8 cellular contexts compared by ENCODE assay signal in genomic region chr1:200619894-200620272, GRCh38. TPM values are rescaled to one million over a fixed set of nuclear protein-coding genes. Genes with fewer than 3 reads are reported as not detected.
DNase-seq lines count a peak whose midpoint lies in the region; ATAC-seq and TF ChIP-seq lines count a peak whose summit lies in the region.

No MANE protein-coding gene starts in this region.

- intact Hi-C loops in HCT116 (cut with micrococcal nuclease): loop anchor here (2.0 to 5.0 kb wide), 2 partner anchors 117 to 423 kb away; partner anchors contain the start of gene CAMSAP2

- TF ChIP-seq CTCF in HCT116 (IDR thresholded peaks at IDR 0.05 in 2 of 3, conservative IDR thresholded peaks at IDR 0.05 in 1 of 3; ENCODE audit: borderline replicate concordance in 1 of 3, insufficient read depth in 1 of 3, low read depth in 2 of 3, low read length in 2 of 3) (no peak), WERI-Rb-1 (IDR thresholded peaks at IDR 0.05; ENCODE audit: low read depth, low read length) (no peak), glutamatergic neuron (IDR thresholded peaks at IDR 0.05; ENCODE audit: partially characterized antibody, unreplicated experiment) (no peak), smooth muscle cell (IDR thresholded peaks at IDR 0.05; ENCODE audit: borderline replicate concordance, insufficient read depth, poor library complexity, severe bottlenecking) (no peak), omental fat pad (IDR thresholded peaks at IDR 0.05) (no peak)

- no peak for ATAC-seq in HCT116
- ATAC-seq in HG02588 (IDR thresholded peaks at IDR 0.05; ENCODE audit: unreplicated experiment): no peak
- ATAC-seq in HG03135 (IDR thresholded peaks at IDR 0.05; ENCODE audit: unreplicated experiment): no peak
- no peak for ATAC-seq in GM18870 (IDR thresholded peaks at IDR 0.05; ENCODE audit: unreplicated experiment)
- ATAC-seq in omental fat pad (ENCODE audit: low FRiP score): no peak

- no peaks in the 10 kb centered on the region for H3K9me2 ChIP-seq in HCT116 (ENCODE audit: insufficient read depth)

- H2AFZ ChIP-seq in HCT116 (ENCODE audit: low read depth, low read length, poor library complexity, severe bottlenecking) (peak overlapping the region; percentile 19), smooth muscle cell (ENCODE audit: low read depth) (peak overlapping the region; percentile 84)

- H3K36me3 ChIP-seq in HCT116 (ENCODE audit: control insufficient read depth in 1 of 2, insufficient read depth in 2 of 2, low read length in 2 of 2) (peaks cover 18 to 21% of the 10 kb centered on the region in 2 experiments; a peak in 3 of 4 replicates), WERI-Rb-1 (peaks cover 41% of the 10 kb centered on the region), smooth muscle cell (ENCODE audit: low read depth) (no peaks in the 10 kb centered on the region)

- H3K9ac ChIP-seq in HCT116 (ENCODE audit: low read length): peak overlapping the region; percentile 95
- peak overlapping the region; percentile 96 for H3K9ac ChIP-seq in smooth muscle cell (ENCODE audit: low read depth)

- DNase-seq in HCT116 (ENCODE audit: low read depth, low spot score): no peak
- DNase-seq in WERI-Rb-1: no peak
- no peak for DNase-seq in glutamatergic neuron
- no peak for DNase-seq in smooth muscle cell (lab: John Stamatoyannopoulos, UW; ENCODE audit: unreplicated experiment)
- no peak for DNase-seq in omental fat pad (ENCODE audit: low spot score)

- H3K27ac ChIP-seq in HCT116 (ENCODE audit: low read depth, low read length) (peak overlapping the region; percentile 60; the same call in 1 of the 2 replicates), WERI-Rb-1 (peak overlapping the region; percentile 84), smooth muscle cell (ENCODE audit: low read depth) (peak overlapping the region; percentile 82)

- CTCF ChIA-PET in HCT116 (lab: Charles Lee): no interaction called here

- peak overlapping the region; percentile 93 for H3K4me3 Mint-ChIP-seq in glutamatergic neuron (ENCODE audit: unreplicated experiment)

- POLR2A ChIA-PET in HCT116 (lab: Charles Lee): no interaction called here

- RAD21 ChIA-PET in HCT116 (lab: Charles Lee; ENCODE audit: low non-redundant PET in 1 of 2, low total read pairs in 2 of 2, uncharacterized antibody in 2 of 2, unreplicated experiment in 2 of 2): no interaction called here

- no peak for TF ChIP-seq POLR2A in HCT116 (IDR thresholded peaks at IDR 0.05; ENCODE audit: borderline replicate concordance, extremely low read depth, insufficient read depth, insufficient read length)

- no peaks in the 10 kb centered on the region for H3K27me3 Mint-ChIP-seq in glutamatergic neuron (ENCODE audit: unreplicated experiment)

- H3F3A ChIP-seq in smooth muscle cell (ENCODE audit: low read depth): no peaks in the 10 kb centered on the region

- TF ChIP-seq RAD21 in HCT116 (IDR thresholded peaks at IDR 0.05; ENCODE audit: low read depth): no peak

- H3K4me3 ChIP-seq in HCT116 (replicated peaks in 1 of 2; ENCODE audit: low read depth in 1 of 2, low read length in 2 of 2) (peak overlapping the region; percentile 94), WERI-Rb-1 (ENCODE audit: low read depth, low read length) (peak overlapping the region; percentile 80), smooth muscle cell (peak overlapping the region; percentile 57)

- H3K9me3 ChIP-seq in HCT116 (ENCODE audit: control insufficient read depth in 1 of 2, insufficient read depth in 1 of 2, low read depth in 1 of 2, low read length in 2 of 2) (no peaks in the 10 kb centered on the region), WERI-Rb-1 (ENCODE audit: severe bottlenecking) (no peaks in the 10 kb centered on the region), smooth muscle cell (replicated peaks; ENCODE audit: low read depth) (no peaks in the 10 kb centered on the region)

- H3K9me3 Mint-ChIP-seq in glutamatergic neuron (ENCODE audit: unreplicated experiment): peaks cover 2% of the 10 kb centered on the region

- H3K27ac Mint-ChIP-seq in glutamatergic neuron (ENCODE audit: unreplicated experiment): no peak overlapping the region

- H3K4me2 ChIP-seq in HCT116 (ENCODE audit: low read length): peak overlapping the region; percentile 98
- H3K4me2 ChIP-seq in smooth muscle cell: peak overlapping the region; percentile 85

- H3K27me3 ChIP-seq in HCT116 (ENCODE audit: insufficient read depth, low read length): no peaks in the 10 kb centered on the region
- H3K27me3 ChIP-seq in WERI-Rb-1 (ENCODE audit: insufficient read depth, low read depth, severe bottlenecking): no peaks in the 10 kb centered on the region
- no peaks in the 10 kb centered on the region for H3K27me3 ChIP-seq in smooth muscle cell (ENCODE audit: low read depth)

- no peaks in the 10 kb centered on the region for H3K4me1 Mint-ChIP-seq in glutamatergic neuron (ENCODE audit: low read depth, unreplicated experiment)

- TSS peak; percentile 61 for BruUV-seq in HCT116 (replicated peaks; lab: Mats Ljungman, UMichigan)

- H3K4me1 ChIP-seq in HCT116 (ENCODE audit: control insufficient read depth in 1 of 2, insufficient read depth in 2 of 2, low read length in 2 of 2): peaks cover 0 to 12% of the 10 kb centered on the region in 2 experiments; a peak in 3 of 4 replicates
- peaks cover 4% of the 10 kb centered on the region for H3K4me1 ChIP-seq in smooth muscle cell (ENCODE audit: low read depth)

- H3K36me3 Mint-ChIP-seq in glutamatergic neuron (ENCODE audit: unreplicated experiment): no peaks in the 10 kb centered on the region

- H4K20me1 ChIP-seq in HCT116 (ENCODE audit: insufficient read depth) (no peaks in the 10 kb centered on the region), smooth muscle cell (ENCODE audit: low read depth) (no peaks in the 10 kb centered on the region)

- peaks cover 15% of the 10 kb centered on the region for H3K79me2 ChIP-seq in HCT116 (ENCODE audit: insufficient read depth, low read length)
- no peaks in the 10 kb centered on the region for H3K79me2 ChIP-seq in smooth muscle cell (ENCODE audit: low read depth)

- WGBS in smooth muscle cell (ENCODE audit: low lambda C conversion rate): 12% methylated on average over 6 of the region's 6 CpGs

TF ChIP-seq in HCT116, 20 proteins besides CTCF, POLR2A, EP300 and RAD21:
- TF ChIP-seq ELF1 (IDR thresholded peaks at IDR 0.05; ENCODE audit: borderline replicate concordance, low read depth) (no peak), YY1 (IDR thresholded peaks at IDR 0.05; ENCODE audit: extremely low read depth, insufficient replicate concordance, low read depth, low read length) (no peak), FOSL1 (IDR thresholded peaks at IDR 0.05; ENCODE audit: low read depth) (no peak), SP1 (IDR thresholded peaks at IDR 0.05; ENCODE audit: low read depth) (no peak), TCF7L2 (IDR thresholded peaks at IDR 0.05; ENCODE audit: borderline replicate concordance, extremely low read depth, insufficient read depth, insufficient read length) (no peak), EGR1 (IDR thresholded peaks at IDR 0.05; ENCODE audit: low read depth) (no peak), EZH2 (IDR thresholded peaks at IDR 0.05) (no peak), CBX3 (IDR thresholded peaks at IDR 0.05; ENCODE audit: low read depth) (no peak), JUND (IDR thresholded peaks at IDR 0.05) (no peak), ZFX (IDR thresholded peaks at IDR 0.05) (no peak), SIN3A (IDR thresholded peaks at IDR 0.05; ENCODE audit: low read depth) (no peak), POLR2AphosphoS5 (IDR thresholded peaks at IDR 0.05; ENCODE audit: low read depth, low read length) (no peak), CEBPB (IDR thresholded peaks at IDR 0.05; ENCODE audit: low read depth) (no peak)
- TF ChIP-seq, protein P1, sequence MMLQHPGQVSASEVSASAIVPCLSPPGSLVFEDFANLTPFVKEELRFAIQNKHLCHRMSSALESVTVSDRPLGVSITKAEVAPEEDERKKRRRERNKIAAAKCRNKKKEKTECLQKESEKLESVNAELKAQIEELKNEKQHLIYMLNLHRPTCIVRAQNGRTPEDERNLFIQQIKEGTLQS (IDR thresholded peaks at IDR 0.05): no peak

RNA-seq across cellular contexts. Expression of gene KIF14, which starts 0.7 kb away (rescaled TPM):
- total RNA-seq in HCT116 (2021; ENCODE audit: unreplicated experiment): 21.8 TPM
- 4.7 and 7.3 TPM in 2 replicates for polyA plus RNA-seq in HCT116 (2012)
- total RNA-seq in glutamatergic neuron (ENCODE audit: unreplicated experiment): 2.9 TPM
- total RNA-seq in smooth muscle cell: 1.3 and 2.5 TPM in 2 replicates
- polyA plus RNA-seq in smooth muscle cell: 0.76 and 0.93 TPM in 2 replicates
- total RNA-seq in omental fat pad: 1 to 10 TPM in 1 of 4 donors, under 1 TPM in 3; 0.16 to 1.1 (median 0.23) TPM

RNA-seq across cellular contexts. Expression of gene DDX59, which starts 49.8 kb away (rescaled TPM):
- total RNA-seq in HCT116 (2021; ENCODE audit: unreplicated experiment) (16.0 TPM), glutamatergic neuron (ENCODE audit: unreplicated experiment) (10.6 TPM), smooth muscle cell (21.8 and 22.5 TPM in 2 replicates), omental fat pad (10 to 100 TPM; 15.1 to 30.4 (median 18.5) TPM)
- 11.5 and 13.5 TPM in 2 replicates for polyA plus RNA-seq in HCT116 (2012)
- 7.7 and 12.4 TPM in 2 replicates for polyA plus RNA-seq in smooth muscle cell
